7 cellular contexts compared by ENCODE assay signal in genomic region chr20:40689943-40690835, GRCh38. TPM values are rescaled to one million over a fixed set of nuclear protein-coding genes. Genes with fewer than 3 reads are reported as not detected.
DNase-seq lines count a peak whose midpoint lies in the region; ATAC-seq and TF ChIP-seq lines count a peak whose summit lies in the region.

No MANE protein-coding gene starts in this region.

- peaks cover 0 to 9% (median 4%) of the 10 kb centered on the region in 4 donors for H3K4me1 ChIP-seq in right lobe of liver

- H3K27ac ChIP-seq in dorsolateral prefrontal cortex: peak overlapping the region; percentile 84 to 99 (median 96)
- peak overlapping the region; percentile 89 to 98 (median 96) for H3K27ac ChIP-seq in right lobe of liver

- TF ChIP-seq CTCF in GM12874 (IDR thresholded peaks at IDR 0.05; ENCODE audit: insufficient read depth, low read depth, low read length) (peak; percentile 97), dorsolateral prefrontal cortex (IDR thresholded peaks at IDR 0.05 in 54 of 56, conservative IDR thresholded peaks at IDR 0.05 in 2 of 56; ENCODE audit: low read depth in 1 of 56, partially characterized antibody in 56 of 56) (peak; percentile 79 to 98 (median 93)), right lobe of liver (IDR thresholded peaks at IDR 0.05) (peak; percentile 91 to 98 (median 94))

- ATAC-seq in HG02885 (IDR thresholded peaks at IDR 0.05; ENCODE audit: poor library complexity, unreplicated experiment): peak; percentile 62
- peak; percentile 59 to 72 (median 66) for ATAC-seq in right lobe of liver

- WGBS in right lobe of liver (ENCODE audit: insufficient coverage, low coverage, low lambda C conversion rate, missing lambda C conversion rate): 2% methylated on average over 10 of the region's 84 CpGs

- peak; percentile 57 for TF ChIP-seq POLR2A in right lobe of liver (IDR thresholded peaks at IDR 0.05)

- peak overlapping the region; percentile 50 to 82 (median 68) for H3K4me3 ChIP-seq in dorsolateral prefrontal cortex
- peak overlapping the region; percentile 47 to 80 (median 66) for H3K4me3 ChIP-seq in right lobe of liver

- DNase-seq in NCI-H2227 treated with DMSO at 0.1 percent for 48 hours (lab: John Stamatoyannopoulos, UW): peak; percentile 76
- DNase-seq in activated CD4-positive, alpha-beta T cell treated with anti-CD3 and anti-CD28 coated beads, Interleukin-2, amount 50 U/mL, for 24 hours (ENCODE audit: low read depth in 1 of 2, low spot score in 1 of 2): peak; percentile 17 to 49
- DNase-seq in dorsolateral prefrontal cortex: peak; percentile 63 to 93 (median 89)
- DNase-seq in right lobe of liver: peak; percentile 93 to 95 (median 95)
- DNase-seq in stimulated activated CD4-positive, alpha-beta T cell treated with anti-CD3 and anti-CD28 coated beads, Interleukin-4, amount 100 ng/mL, for 24 hours: peak; percentile 61

- H3K36me3 ChIP-seq in right lobe of liver: peaks cover 0 to 2% (median 0%) of the 10 kb centered on the region in 4 donors

- H3K9me3 ChIP-seq in right lobe of liver: no peaks in the 10 kb centered on the region

- H3K27me3 ChIP-seq in dorsolateral prefrontal cortex (peaks cover 0 to 73% (median 45%) of the 10 kb centered on the region in 45 donors), right lobe of liver (no peaks in the 10 kb centered on the region)

- intact Hi-C loops in dorsolateral prefrontal cortex (cut with DNase I) (loop anchor here (1.0 to 10.0 kb wide), 6 partner anchors 257 to 1423 kb away; no protein-coding TSS in a partner anchor), right lobe of liver (cut with DNase I) (loop anchor here (10.0 kb wide), 2 partner anchors 135 to 425 kb away; no protein-coding TSS in a partner anchor)

RNA-seq across cellular contexts. Expression of gene MAFB, which starts 1.2 kb away (rescaled TPM):
- total RNA-seq in dorsolateral prefrontal cortex: 10 to 100 TPM in 113 of 120 experiments, 1 to 10 TPM in 7; 5.9 to 32.8 (median 14.7) TPM
- 10 to 100 TPM; 16.6 to 32.3 (median 22.5) TPM for total RNA-seq in right lobe of liver

Comparison
In these comparisons a context has a peak if more than half of its experiments do, and no peak if none do; other contexts are left out.
1. Peak in every context shown above with its lines: DNase-seq, ATAC-seq, H3K4me3 ChIP-seq and H3K27ac ChIP-seq.
2. DNase-seq: peak in every context shown above with its lines; median percentile 95 in right lobe of liver; 89 in dorsolateral prefrontal cortex; 76 in NCI-H2227 treated with DMSO at 0.1 percent for 48 hours; 61 in stimulated activated CD4-positive, alpha-beta T cell treated with anti-CD3 and anti-CD28 coated beads, Interleukin-4, amount 100 ng/mL, for 24 hours; 33 in activated CD4-positive, alpha-beta T cell treated with anti-CD3 and anti-CD28 coated beads, Interleukin-2, amount 50 U/mL, for 24 hours.